ENCODE assay signal across 8 cellular contexts in the genomic region with DNA sequence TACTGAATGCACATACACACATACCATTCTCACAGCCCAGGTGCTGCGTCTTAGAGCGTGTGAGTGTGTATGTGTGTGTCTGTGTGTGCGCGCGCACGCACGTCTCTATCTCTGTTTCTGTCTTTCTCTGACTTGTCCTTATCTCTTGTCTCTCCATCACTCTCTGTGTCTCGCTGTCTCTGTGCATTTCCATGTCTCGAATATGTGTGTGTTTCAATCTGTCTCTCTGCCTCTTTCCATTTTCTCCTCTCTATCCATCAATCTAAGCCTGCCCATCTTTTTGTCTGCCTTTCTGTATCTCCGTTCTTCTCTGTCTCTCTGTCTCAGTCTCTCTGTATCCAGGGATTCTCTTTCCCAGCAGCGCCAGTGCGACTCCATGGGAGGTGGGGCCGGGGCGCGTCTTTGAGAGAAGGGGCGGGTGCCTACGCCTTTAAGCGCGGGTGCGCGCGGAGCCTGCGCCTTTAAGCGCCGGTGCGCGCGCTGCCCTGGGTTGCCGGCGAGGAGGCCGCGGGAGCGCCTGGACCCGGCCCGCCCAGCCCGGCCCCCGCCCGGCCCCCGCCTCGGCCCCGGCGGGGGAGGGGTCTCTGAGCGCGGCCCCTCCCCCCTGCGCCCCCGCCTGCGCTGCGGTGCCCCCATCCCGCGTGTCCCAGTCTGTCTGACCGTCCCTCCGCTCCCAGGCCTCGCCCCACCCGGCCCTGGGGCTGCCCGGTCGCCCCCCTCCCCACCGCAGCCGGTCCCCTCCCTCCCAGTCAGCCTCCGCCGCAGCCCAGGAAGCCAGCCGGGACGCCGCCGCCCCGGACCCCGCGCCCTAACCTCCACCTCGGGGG. TPM values are rescaled to one million over a fixed set of nuclear protein-coding genes. Genes with fewer than 3 reads are reported as not detected.
DNase-seq lines count a peak whose midpoint lies in the region; ATAC-seq and TF ChIP-seq lines count a peak whose summit lies in the region.

A gene with protein sequence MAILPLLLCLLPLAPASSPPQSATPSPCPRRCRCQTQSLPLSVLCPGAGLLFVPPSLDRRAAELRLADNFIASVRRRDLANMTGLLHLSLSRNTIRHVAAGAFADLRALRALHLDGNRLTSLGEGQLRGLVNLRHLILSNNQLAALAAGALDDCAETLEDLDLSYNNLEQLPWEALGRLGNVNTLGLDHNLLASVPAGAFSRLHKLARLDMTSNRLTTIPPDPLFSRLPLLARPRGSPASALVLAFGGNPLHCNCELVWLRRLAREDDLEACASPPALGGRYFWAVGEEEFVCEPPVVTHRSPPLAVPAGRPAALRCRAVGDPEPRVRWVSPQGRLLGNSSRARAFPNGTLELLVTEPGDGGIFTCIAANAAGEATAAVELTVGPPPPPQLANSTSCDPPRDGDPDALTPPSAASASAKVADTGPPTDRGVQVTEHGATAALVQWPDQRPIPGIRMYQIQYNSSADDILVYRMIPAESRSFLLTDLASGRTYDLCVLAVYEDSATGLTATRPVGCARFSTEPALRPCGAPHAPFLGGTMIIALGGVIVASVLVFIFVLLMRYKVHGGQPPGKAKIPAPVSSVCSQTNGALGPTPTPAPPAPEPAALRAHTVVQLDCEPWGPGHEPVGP (plus strand): TSS at position 464 of the 827 bp plus-strand sequence. CDS start 3,052 bp downstream, outside the sequence.

- H3K4me2 ChIP-seq in KMS-11, result peak within 1 kb of the TSS; percentile 100

- H3K4me3 ChIP-seq in CD4-positive, alpha-beta memory T cell (ENCODE audit: low read length in 2 of 2), result peak within 1 kb of the TSS; percentile 53 to 70
- H3K4me3 ChIP-seq in KMS-11 (IDR thresholded peaks at IDR 0.05; ENCODE audit: insufficient read depth, low read depth, low read length), result no peak within 1 kb of the TSS
- H3K4me3 ChIP-seq in thymus (ENCODE audit: low read length), result peak within 1 kb of the TSS; percentile 73

- H3K36me3 ChIP-seq in CD4-positive, alpha-beta memory T cell (ENCODE audit: insufficient read depth, low read length), result no peaks in the 10 kb centered on the region
- H3K36me3 ChIP-seq in KMS-11 (ENCODE audit: insufficient read depth) (no peaks in the 10 kb centered on the region), thymus (ENCODE audit: control insufficient read depth, insufficient read depth) (peaks cover 12% of the 10 kb centered on the region)

- no peak for TF ChIP-seq CTCF in KMS-11 (conservative IDR thresholded peaks at IDR 0.05; ENCODE audit: low read depth, low read length)
- TF ChIP-seq CTCF in RWPE1 (conservative IDR thresholded peaks at IDR 0.05; ENCODE audit: low read depth), result no peak
- TF ChIP-seq CTCF in glutamatergic neuron (IDR thresholded peaks at IDR 0.05; ENCODE audit: partially characterized antibody, unreplicated experiment), result no peak

- peak within 1 kb of the TSS; percentile 74 to 98 (median 90) for H3K27ac Mint-ChIP-seq in CD4-positive, alpha-beta memory T cell
- H3K27ac Mint-ChIP-seq in activated naive CD4-positive, alpha-beta T cell treated with anti-CD3 and anti-CD28 coated beads, Interleukin-2, amount 50 U/mL, for 24 hours, result peak within 1 kb of the TSS; percentile 67
- peak within 1 kb of the TSS; percentile 85 for H3K27ac Mint-ChIP-seq in glutamatergic neuron (ENCODE audit: unreplicated experiment)

- no peak for ATAC-seq in HG03457 (IDR thresholded peaks at IDR 0.05; ENCODE audit: unreplicated experiment)

- CTCF ChIA-PET in CD4-positive, alpha-beta memory T cell (lab: Charles Lee; ENCODE audit: partially characterized antibody), result interaction anchor here (1.0 to 7.2 kb wide), 3 partner anchors 22 to 54 kb away, joined by 3 to 125 read pairs (median 5); no protein-coding TSS in a partner anchor
- CTCF ChIA-PET in RWPE1 (lab: Yijun Ruan, JAX), result no interaction called here

- WGBS in thymus, result 4% methylated on average over 67 of the region's 68 CpGs

- H2AFZ ChIP-seq in KMS-11 (ENCODE audit: low read depth), result peak within 1 kb of the TSS; percentile 89

- no peaks in the 10 kb centered on the region for H3K9me3 ChIP-seq in CD4-positive, alpha-beta memory T cell (ENCODE audit: control insufficient read depth in 1 of 2, low read length in 2 of 2)
- peaks cover 2% of the 10 kb centered on the region for H3K9me3 ChIP-seq in thymus (ENCODE audit: control insufficient read depth)

- no peaks in the 10 kb centered on the region for H3K27me3 ChIP-seq in CD4-positive, alpha-beta memory T cell (ENCODE audit: insufficient read depth, low read length)
- H3K27me3 ChIP-seq in KMS-11 (ENCODE audit: insufficient read depth, low read depth) (no peaks in the 10 kb centered on the region; the same call in 1 of the 2 replicates), thymus (ENCODE audit: control insufficient read depth, insufficient read depth) (no peaks in the 10 kb centered on the region)

- H3K4me3 Mint-ChIP-seq in CD4-positive, alpha-beta memory T cell, result peak within 1 kb of the TSS; percentile 86 to 99 (median 95)
- H3K4me3 Mint-ChIP-seq in activated naive CD4-positive, alpha-beta T cell treated with anti-CD3 and anti-CD28 coated beads, Interleukin-2, amount 50 U/mL, for 24 hours, result peak within 1 kb of the TSS; percentile 90
- peak within 1 kb of the TSS; percentile 98 for H3K4me3 Mint-ChIP-seq in glutamatergic neuron (ENCODE audit: unreplicated experiment)

- POLR2A ChIA-PET in CD4-positive, alpha-beta memory T cell (lab: Charles Lee; ENCODE audit: partially characterized antibody), result interaction anchor here (2.6 kb wide), 1 partner anchor 23 kb away, joined by 8 read pairs; no protein-coding TSS in a partner anchor
- POLR2A ChIA-PET in RWPE1 (lab: Yijun Ruan, JAX; ENCODE audit: low non-redundant PET), result no interaction called here

- H3K9ac ChIP-seq in KMS-11, result peak within 1 kb of the TSS; percentile 61

- H3K27ac ChIP-seq in CD4-positive, alpha-beta memory T cell (ENCODE audit: low read depth, low read length), result peak within 1 kb of the TSS; percentile 53
- no peak within 1 kb of the TSS for H3K27ac ChIP-seq in KMS-11
- H3K27ac ChIP-seq in RWPE1, result peak within 1 kb of the TSS; percentile 71
- peak within 1 kb of the TSS; percentile 25 for H3K27ac ChIP-seq in thymus (ENCODE audit: low read depth)

- H3K9me3 Mint-ChIP-seq in CD4-positive, alpha-beta memory T cell, result peaks cover 0 to 2% (median 0%) of the 10 kb centered on the region in 8 donors
- no peaks in the 10 kb centered on the region for H3K9me3 Mint-ChIP-seq in activated naive CD4-positive, alpha-beta T cell treated with anti-CD3 and anti-CD28 coated beads, Interleukin-2, amount 50 U/mL, for 24 hours
- H3K9me3 Mint-ChIP-seq in glutamatergic neuron (ENCODE audit: unreplicated experiment), result peaks cover 12% of the 10 kb centered on the region

- H3K27me3 Mint-ChIP-seq in CD4-positive, alpha-beta memory T cell, result no peaks in the 10 kb centered on the region
- H3K27me3 Mint-ChIP-seq in activated naive CD4-positive, alpha-beta T cell treated with anti-CD3 and anti-CD28 coated beads, Interleukin-2, amount 50 U/mL, for 24 hours, result no peaks in the 10 kb centered on the region
- peaks cover 12% of the 10 kb centered on the region for H3K27me3 Mint-ChIP-seq in glutamatergic neuron (ENCODE audit: unreplicated experiment)

- H3K4me1 ChIP-seq in CD4-positive, alpha-beta memory T cell (ENCODE audit: insufficient read depth, low read length), result peaks cover 43% of the 10 kb centered on the region
- H3K4me1 ChIP-seq in KMS-11 (ENCODE audit: low read depth, poor library complexity, severe bottlenecking) (peaks cover 24% of the 10 kb centered on the region), thymus (ENCODE audit: control insufficient read depth, insufficient read depth, low read length) (peaks cover 20% of the 10 kb centered on the region)

- intact Hi-C loops in CD4-positive, alpha-beta memory T cell (cut with micrococcal nuclease), result loop anchor here (1.0 kb wide), 1 partner anchor 23 kb away; no protein-coding TSS in a partner anchor

- H3K4me1 Mint-ChIP-seq in CD4-positive, alpha-beta memory T cell, result peaks cover 32 to 55% (median 44%) of the 10 kb centered on the region in 4 donors
- peaks cover 32% of the 10 kb centered on the region for H3K4me1 Mint-ChIP-seq in activated naive CD4-positive, alpha-beta T cell treated with anti-CD3 and anti-CD28 coated beads, Interleukin-2, amount 50 U/mL, for 24 hours
- H3K4me1 Mint-ChIP-seq in glutamatergic neuron (ENCODE audit: low read depth, unreplicated experiment), result peaks cover 16% of the 10 kb centered on the region

- H3K79me2 ChIP-seq in KMS-11 (ENCODE audit: insufficient read depth, low read depth), result no peaks in the 10 kb centered on the region

- DNase-seq in CD4-positive, alpha-beta memory T cell, result peak; percentile 30 to 45 (median 36)
- DNase-seq in RWPE1 (ENCODE audit: low spot score), result peak; percentile 55
- DNase-seq in glutamatergic neuron, result peak; percentile 88
- peak in 54 of 56 donors; percentile 16 to 87 (median 58) for DNase-seq in nucleus accumbens (lab: John Stamatoyannopoulos, UW)

- H3K36me3 Mint-ChIP-seq in CD4-positive, alpha-beta memory T cell, result peaks cover 5 to 28% of the 10 kb centered on the region in 2 donors
- H3K36me3 Mint-ChIP-seq in activated naive CD4-positive, alpha-beta T cell treated with anti-CD3 and anti-CD28 coated beads, Interleukin-2, amount 50 U/mL, for 24 hours, result peaks cover 7% of the 10 kb centered on the region
- H3K36me3 Mint-ChIP-seq in glutamatergic neuron (ENCODE audit: unreplicated experiment), result peaks cover 18% of the 10 kb centered on the region

- no peaks in the 10 kb centered on the region for H4K20me1 ChIP-seq in KMS-11 (ENCODE audit: insufficient read depth)

RNA-seq across cellular contexts. Expression of the gene that starts here (rescaled TPM):
- 10 to 100 TPM; 15.7 to 16.3 TPM for total RNA-seq in CD4-positive, alpha-beta memory T cell
- polyA plus RNA-seq in CD4-positive, alpha-beta memory T cell, result 1 to 10 TPM in 1 of 2 donors, under 1 TPM in 1; 0.45 to 2.4 TPM
- 40.6 TPM for total RNA-seq in glutamatergic neuron (ENCODE audit: unreplicated experiment)
- 1.6 TPM for polyA plus RNA-seq in thymus

Comparison
In these comparisons a context has a peak if more than half of its experiments do, and no peak if none do; other contexts are left out.
1. DNase-seq: peak in every context shown above with its lines; median percentile 88 in glutamatergic neuron; 58 in nucleus accumbens; 55 in RWPE1; 36 in CD4-positive, alpha-beta memory T cell.